8 cellular contexts compared by ENCODE assay signal in the genomic region with DNA sequence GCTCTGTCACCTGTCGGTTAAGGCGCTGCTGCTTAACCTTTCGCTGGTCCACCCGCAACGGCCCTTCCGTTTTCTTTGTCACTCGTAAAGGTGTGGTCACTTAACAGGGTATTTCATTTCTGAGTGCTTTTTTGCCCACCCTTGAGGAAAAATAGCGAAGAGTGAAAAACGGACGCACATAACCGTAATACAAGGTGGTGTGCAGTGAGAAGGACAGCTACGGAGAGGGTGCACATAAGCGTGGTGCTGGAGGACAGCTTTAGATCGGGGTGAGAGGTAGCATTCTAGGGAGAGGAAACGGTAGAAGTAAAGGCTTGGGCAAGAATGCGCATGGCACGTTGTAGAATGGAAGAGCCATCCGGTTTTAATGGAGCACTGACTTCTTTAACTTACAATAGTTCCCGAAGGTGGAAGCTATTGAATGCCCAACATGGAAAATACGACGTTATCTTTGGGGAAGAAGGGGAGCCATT. TPM values are rescaled to one million over a fixed set of nuclear protein-coding genes. Genes with fewer than 3 reads are reported as not detected.
DNase-seq lines count a peak whose midpoint lies in the region; ATAC-seq and TF ChIP-seq lines count a peak whose summit lies in the region.

No MANE protein-coding gene starts in this region.

- H3K27ac ChIP-seq in VCaP (peak overlapping the region; percentile 98), fibroblast of lung (ENCODE audit: insufficient read depth, low read length) (peak overlapping the region; percentile 99), psoas muscle (peak overlapping the region; percentile 96)

- H3K9me3 ChIP-seq in fibroblast of lung (ENCODE audit: control insufficient read depth, insufficient read depth, low read depth, low read length) (no peaks in the 10 kb centered on the region), psoas muscle (no peaks in the 10 kb centered on the region)

- H4K20me1 ChIP-seq in fibroblast of lung (ENCODE audit: control insufficient read depth, extremely low read depth, insufficient read depth, low read length): peaks cover 4% of the 10 kb centered on the region

- peaks cover 75% of the 10 kb centered on the region for H3K79me2 ChIP-seq in fibroblast of lung (ENCODE audit: control insufficient read depth, insufficient read depth, low read length)

- H3K4me1 ChIP-seq in fibroblast of lung (ENCODE audit: control insufficient read depth, extremely low read depth, insufficient read depth, low read length): peaks cover 9% of the 10 kb centered on the region
- H3K4me1 ChIP-seq in psoas muscle: peaks cover 39% of the 10 kb centered on the region

- H2AFZ ChIP-seq in fibroblast of lung (ENCODE audit: low read length): peak overlapping the region; percentile 12

- WGBS in psoas muscle, 3 donors: 1% methylated on average over 21 of the region's 21 CpGs

- H3K36me3 ChIP-seq in fibroblast of lung (ENCODE audit: control insufficient read depth, insufficient read depth, low read length) (peaks cover 3% of the 10 kb centered on the region), psoas muscle (ENCODE audit: insufficient read depth in 1 of 2, low read depth in 1 of 2) (peaks cover 9 to 39% of the 10 kb centered on the region in 2 donors)

- TF ChIP-seq CTCF in VCaP (conservative IDR thresholded peaks at IDR 0.05): no peak
- TF ChIP-seq CTCF in fibroblast of lung (conservative IDR thresholded peaks at IDR 0.05 in 1 of 2, IDR thresholded peaks at IDR 0.05 in 1 of 2; ENCODE audit: low read depth in 1 of 2, low read length in 2 of 2): no peak
- no peak for TF ChIP-seq CTCF in psoas muscle (IDR thresholded peaks at IDR 0.05)

- peak overlapping the region; percentile 94 for H3K9ac ChIP-seq in fibroblast of lung (ENCODE audit: insufficient read depth, low read length)

- intact Hi-C loops in psoas muscle (cut with DNase I): loop anchor here in 1 of 2 donors (10.0 kb wide), 1 partner anchor 174 kb away; no protein-coding TSS in a partner anchor

- H3K4me2 ChIP-seq in fibroblast of lung (ENCODE audit: extremely low read depth, insufficient read depth, low read length): peak overlapping the region; percentile 96

- H3K4me3 ChIP-seq in fibroblast of lung (replicated peaks in 1 of 4; ENCODE audit: control extremely low read depth in 1 of 4, insufficient read depth in 1 of 4, low read depth in 3 of 4, low read length in 4 of 4) (peak overlapping the region; percentile 93 to 100 (median 98)), psoas muscle (peak overlapping the region; percentile 98)

- ATAC-seq in HG03280 (IDR thresholded peaks at IDR 0.05; ENCODE audit: unreplicated experiment) (peak; percentile 1), psoas muscle (no peak)

- DNase-seq in activated CD4-positive, alpha-beta T cell treated with anti-CD3 and anti-CD28 coated beads for 48 hours: peak; percentile 37
- no peak for DNase-seq in activated CD4-positive, alpha-beta T cell treated with anti-CD3 and anti-CD28 coated beads, Interleukin-2, amount 50 U/mL, for 1 hour
- DNase-seq in fibroblast of lung (ENCODE audit: low read depth in 2 of 2): peak; percentile 33 to 39
- no peak for DNase-seq in psoas muscle
- DNase-seq in NCI-H510A (lab: John Stamatoyannopoulos, UW): no peak
- DNase-seq in OCI-M2 (lab: John Stamatoyannopoulos, UW; ENCODE audit: unreplicated experiment): no peak

- H3K27me3 ChIP-seq in fibroblast of lung (ENCODE audit: control insufficient read depth, insufficient read depth, low read length) (no peaks in the 10 kb centered on the region), psoas muscle (ENCODE audit: insufficient read depth in 3 of 3, low read length in 2 of 3) (no peaks in the 10 kb centered on the region)

RNA-seq across cellular contexts. Expression of a gene that starts 0.8 kb away (rescaled TPM):
- total RNA-seq in fibroblast of lung (360 and 406 TPM in 2 replicates), psoas muscle (100 to 1,000 TPM; 150 to 211 (median 197) TPM)
- polyA plus RNA-seq in fibroblast of lung (341 and 519 TPM in 2 replicates), psoas muscle (100 to 1,000 TPM; 186 to 454 (median 287) TPM)
- 264 and 410 TPM in 2 replicates for polyA plus RNA-seq in fibroblast of lung (2012)
- 128 and 198 TPM in 2 replicates for polyA minus RNA-seq in fibroblast of lung (ENCODE audit: low replicate concordance)

RNA-seq across cellular contexts. Expression of a gene that starts 1.2 kb away (rescaled TPM):
- total RNA-seq in fibroblast of lung (18.0 and 31.4 TPM in 2 replicates), psoas muscle (10 to 100 TPM in 1 of 4 donors, 1 to 10 TPM in 3; 7.6 to 16.7 (median 8.9) TPM)
- polyA plus RNA-seq in fibroblast of lung (18.7 and 23.7 TPM in 2 replicates), psoas muscle (10 to 100 TPM in 2 of 3 donors, 1 to 10 TPM in 1; 9.3 to 26.1 (median 10.2) TPM)
- 15.6 and 17.6 TPM in 2 replicates for polyA plus RNA-seq in fibroblast of lung (2012)
- 1.3 and 1.4 TPM in 2 replicates for polyA minus RNA-seq in fibroblast of lung (ENCODE audit: low replicate concordance)

RNA-seq across cellular contexts. Expression of a gene that starts 56.9 kb away (rescaled TPM):
- total RNA-seq in fibroblast of lung (14.4 and 20.8 TPM in 2 replicates), psoas muscle (100 to 1,000 TPM in 1 of 4 donors, 10 to 100 TPM in 3; 30.1 to 243 (median 61.1) TPM)
- polyA plus RNA-seq in fibroblast of lung (18.6 and 23.3 TPM in 2 replicates), psoas muscle (10 to 100 TPM in 2 of 3 donors, 1 to 10 TPM in 1; 9.4 to 99.4 (median 54.4) TPM)
- 17.6 and 24.9 TPM in 2 replicates for polyA plus RNA-seq in fibroblast of lung (2012)
- polyA minus RNA-seq in fibroblast of lung (ENCODE audit: low replicate concordance): 8.6 and 50.9 TPM in 2 replicates

Comparison
In these comparisons a context has a peak if more than half of its experiments do, and no peak if none do; other contexts are left out.
1. DNase-seq: peak in activated CD4-positive, alpha-beta T cell treated with anti-CD3 and anti-CD28 coated beads for 48 hours (single experiment) and fibroblast of lung (2 of 2); none in activated CD4-positive, alpha-beta T cell treated with anti-CD3 and anti-CD28 coated beads, Interleukin-2, amount 50 U/mL, for 1 hour (single experiment), psoas muscle (0 of 2), NCI-H510A (single experiment) and OCI-M2 (single experiment).
2. Peak in every context shown above with its lines, with median percentiles within 50 percentile points of each other: H3K27ac ChIP-seq.